ENCODE assay signal across 8 cellular contexts in genomic region chr22:43015677-43016042, GRCh38. TPM values are rescaled to one million over a fixed set of nuclear protein-coding genes. Genes with fewer than 3 reads are reported as not detected.
DNase-seq lines count a peak whose midpoint lies in the region; ATAC-seq and TF ChIP-seq lines count a peak whose summit lies in the region.

No MANE protein-coding gene starts in this region.

- peak overlapping the region; percentile 67 for H3K4me2 ChIP-seq in SK-N-SH

- H3K9ac ChIP-seq in SK-N-SH (peak overlapping the region; percentile 39; the same call in 1 of the 2 replicates), iPS-20b (ENCODE audit: low read depth, low read length) (peak overlapping the region; percentile 81; the same call in 1 of the 2 replicates)

- H3K27ac Mint-ChIP-seq in activated T-helper 17 cell treated with anti-CD3 and anti-CD28 coated beads, Interleukin-2, amount 50 U/mL, for 72 hours: peak overlapping the region; percentile 83

- peaks cover 38% of the 10 kb centered on the region for H3K79me2 ChIP-seq in SK-N-SH (ENCODE audit: insufficient read depth)

- CTCF ChIA-PET in SK-N-SH (lab: Yijun Ruan, JAX) (no interaction called here), GM10248 (lab: Yijun Ruan, JAX) (interaction anchor here (0.9 to 3.6 kb wide), 6 partner anchors 11 to 274 kb away, joined by 3 to 14 read pairs (median 3); no protein-coding TSS in a partner anchor)

- WGBS in SK-N-SH (ENCODE audit: low lambda C conversion rate): 24% methylated on average over 4 of the region's 5 CpGs
- 8 to 18% (median 12%) methylated on average over 5 of the region's 5 CpGs for WGBS in stomach, 5 donors

- no peaks in the 10 kb centered on the region for H3K27me3 Mint-ChIP-seq in activated T-helper 17 cell treated with anti-CD3 and anti-CD28 coated beads, Interleukin-2, amount 50 U/mL, for 72 hours

- H3K9me3 Mint-ChIP-seq in activated T-helper 17 cell treated with anti-CD3 and anti-CD28 coated beads, Interleukin-2, amount 50 U/mL, for 72 hours: no peaks in the 10 kb centered on the region

- H3K9me2 ChIP-seq in SK-N-SH: no peaks in the 10 kb centered on the region

- no peak for TF ChIP-seq RAD21 in SK-N-SH (IDR thresholded peaks at IDR 0.05; ENCODE audit: low read length)

- intact Hi-C loops in stomach (cut with DNase I; ENCODE audit: low total_unique reads): no loop called here

- DNase-seq in SK-N-SH (no peak), stomach (no peak), GM10248 (ENCODE audit: extremely low spot score) (no peak), DMS 273 (lab: John Stamatoyannopoulos, UW; ENCODE audit: unreplicated experiment) (no peak)
- DNase-seq in stimulated activated CD4-positive, alpha-beta T cell treated with anti-CD3 and anti-CD28 coated beads, Interleukin-4, amount 100 ng/mL, for 24 hours: no peak

- peak overlapping the region; percentile 56; the same call in 1 of the 2 replicates for H2AFZ ChIP-seq in SK-N-SH (ENCODE audit: low read depth)

- H3K4me3 ChIP-seq in SK-N-SH (ENCODE audit: low read depth in 2 of 2, low read length in 1 of 2) (peak overlapping the region; percentile 58 to 66), iPS-20b (ENCODE audit: low read length) (peak overlapping the region; percentile 83), stomach (peak overlapping the region; percentile 87 to 99 (median 96))

- no peaks in the 10 kb centered on the region for H3F3A ChIP-seq in SK-N-SH (replicated peaks; ENCODE audit: insufficient read depth)

- H3K36me3 Mint-ChIP-seq in activated T-helper 17 cell treated with anti-CD3 and anti-CD28 coated beads, Interleukin-2, amount 50 U/mL, for 72 hours (ENCODE audit: low read depth): no peaks in the 10 kb centered on the region

- TF ChIP-seq POLR2A in stomach (IDR thresholded peaks at IDR 0.05): no peak

- peaks cover 20% of the 10 kb centered on the region for H4K20me1 ChIP-seq in SK-N-SH (ENCODE audit: insufficient read depth)

- H3K27ac ChIP-seq in SK-N-SH (ENCODE audit: low read depth in 2 of 2, low read length in 1 of 2) (no peak overlapping the region), iPS-20b (ENCODE audit: low read length) (no peak overlapping the region), stomach (peak overlapping the region; percentile 55 to 89 (median 86))

- TF ChIP-seq CTCF in SK-N-SH (IDR thresholded peaks at IDR 0.05) (no peak), stomach (IDR thresholded peaks at IDR 0.05) (no peak), GM10248 (IDR thresholded peaks at IDR 0.05; ENCODE audit: control extremely low read depth, extremely low read depth, low read depth, missing control alignments) (no peak)

- H3K27me3 ChIP-seq in SK-N-SH (ENCODE audit: insufficient read depth): no peaks in the 10 kb centered on the region
- H3K27me3 ChIP-seq in iPS-20b (ENCODE audit: insufficient read depth, low read length): peaks cover 7% of the 10 kb centered on the region; the same call in 1 of the 2 replicates
- no peaks in the 10 kb centered on the region for H3K27me3 ChIP-seq in stomach

- peaks cover 16% of the 10 kb centered on the region for H3K4me1 Mint-ChIP-seq in activated T-helper 17 cell treated with anti-CD3 and anti-CD28 coated beads, Interleukin-2, amount 50 U/mL, for 72 hours

- POLR2A ChIA-PET in SK-N-SH (lab: Yijun Ruan, JAX): interaction anchor here (0.6 to 2.0 kb wide), 4 partner anchors 10 to 25 kb away, joined by 3 to 6 read pairs (median 3); no protein-coding TSS in a partner anchor
- POLR2A ChIA-PET in GM10248 (lab: Yijun Ruan, JAX): interaction anchor here (0.6 to 3.7 kb wide), 24 partner anchors 12 to 1858 kb away, joined by 3 to 39 read pairs (median 4); no protein-coding TSS in a partner anchor

- no peak for ATAC-seq in SK-N-SH treated with all-trans-retinoic acid at 6 μM for 48 hours
- no peak for ATAC-seq in activated T-helper 17 cell treated with anti-CD3 and anti-CD28 coated beads, Interleukin-2, amount 50 U/mL, for 72 hours (replicated peaks)

- H3K9me3 ChIP-seq in SK-N-SH (no peaks in the 10 kb centered on the region), iPS-20b (ENCODE audit: insufficient read depth, low read depth, low read length) (no peaks in the 10 kb centered on the region), stomach (no peaks in the 10 kb centered on the region)

- H3K4me3 Mint-ChIP-seq in activated T-helper 17 cell treated with anti-CD3 and anti-CD28 coated beads, Interleukin-2, amount 50 U/mL, for 72 hours: peak overlapping the region; percentile 93

- TF ChIP-seq EP300 in SK-N-SH (IDR thresholded peaks at IDR 0.05; ENCODE audit: borderline replicate concordance in 1 of 2, low read depth in 1 of 2, low read length in 1 of 2) (no peak), stomach (IDR thresholded peaks at IDR 0.05) (no peak)

- H3K4me1 ChIP-seq in SK-N-SH (ENCODE audit: control insufficient read depth in 1 of 2, insufficient read depth in 2 of 2, low read depth in 1 of 2, low read length in 1 of 2) (peaks cover 0 to 16% of the 10 kb centered on the region in 2 experiments; a peak in 1 of 4 replicates), iPS-20b (ENCODE audit: insufficient read depth, low read length) (peaks cover 9% of the 10 kb centered on the region; the same call in 1 of the 2 replicates), stomach (peaks cover 16 to 60% (median 45%) of the 10 kb centered on the region in 4 donors)

- H3K36me3 ChIP-seq in SK-N-SH (replicated peaks in 1 of 2; ENCODE audit: control insufficient read depth in 1 of 2, insufficient read depth in 2 of 2, low read length in 1 of 2): no peaks in the 10 kb centered on the region
- no peaks in the 10 kb centered on the region for H3K36me3 ChIP-seq in iPS-20b (ENCODE audit: insufficient read depth, low read depth, low read length)
- no peaks in the 10 kb centered on the region for H3K36me3 ChIP-seq in stomach

TF ChIP-seq in SK-N-SH, 30 proteins besides CTCF, POLR2A, EP300 and RAD21 (continues in another document):
- TF ChIP-seq FOSL2 (IDR thresholded peaks at IDR 0.05; ENCODE audit: borderline replicate concordance, low read depth): no peak
- no peak for TF ChIP-seq MEF2A (IDR thresholded peaks at IDR 0.05; ENCODE audit: borderline replicate concordance, low read depth)
- no peak for TF ChIP-seq TAF1 (IDR thresholded peaks at IDR 0.05; ENCODE audit: borderline replicate concordance, low read depth, low read length)
- TF ChIP-seq FOXM1 (IDR thresholded peaks at IDR 0.05; ENCODE audit: low read depth): no peak
- TF ChIP-seq POLR2AphosphoS5 (IDR thresholded peaks at IDR 0.05; ENCODE audit: low read depth, low read length): no peak
- no peak for TF ChIP-seq SIN3A (IDR thresholded peaks at IDR 0.05; ENCODE audit: borderline replicate concordance, low read depth, low read length)
- no peak for TF ChIP-seq RFX5 (IDR thresholded peaks at IDR 0.05; ENCODE audit: low read length)
- no peak for TF ChIP-seq USF1 (IDR thresholded peaks at IDR 0.05; ENCODE audit: borderline replicate concordance, low read depth)
- TF ChIP-seq TEAD4 (IDR thresholded peaks at IDR 0.05; ENCODE audit: borderline replicate concordance, insufficient read depth): no peak

TF ChIP-seq in SK-N-SH treated with all-trans-retinoic acid at 6 μM for 48 hours, 23 proteins besides CTCF, POLR2A, EP300 and RAD21:
- TF ChIP-seq ZFP3 (CRISPR knock-in tag; IDR thresholded peaks at IDR 0.05): no peak
- no peak for TF ChIP-seq ISL1 (CRISPR knock-in tag; IDR thresholded peaks at IDR 0.05)
- TF ChIP-seq TCF4 (CRISPR knock-in tag; IDR thresholded peaks at IDR 0.05; ENCODE audit: borderline replicate concordance): no peak
- TF ChIP-seq SNAI2 (CRISPR knock-in tag; IDR thresholded peaks at IDR 0.05): no peak
- TF ChIP-seq GLIS3 (CRISPR knock-in tag; IDR thresholded peaks at IDR 0.05): no peak
- no peak for TF ChIP-seq POU6F1 (CRISPR knock-in tag; IDR thresholded peaks at IDR 0.05; ENCODE audit: borderline replicate concordance, low read depth)

RNA-seq across cellular contexts. Expression of gene PACSIN2, which starts 0.7 kb away (rescaled TPM):
- polyA plus RNA-seq in SK-N-SH (2012; rRNA removed): 60.5 and 63.1 TPM in 2 replicates
- polyA plus RNA-seq in SK-N-SH (2012; cell fraction: cytosol; rRNA removed): 42.5 and 51.5 TPM in 2 replicates
- 53.0 and 54.4 TPM in 2 replicates for polyA plus RNA-seq in SK-N-SH (2012; cell fraction: nucleus; rRNA removed)
- 10 to 100 TPM; 22.9 to 26.3 TPM for total RNA-seq in activated T-helper 17 cell treated with anti-CD3 and anti-CD28 coated beads, Interleukin-2, amount 50 U/mL, for 72 hours
- 100 to 1,000 TPM in 2 of 5 donors, 10 to 100 TPM in 3; 69.8 to 154 (median 87.9) TPM for total RNA-seq in stomach
- 10 to 100 TPM; 24.9 to 44.0 (median 34.7) TPM for polyA plus RNA-seq in stomach

Comparison
In these comparisons a context has a peak if more than half of its experiments do, and no peak if none do; other contexts are left out.
1. H3K27ac ChIP-seq: peak in stomach (5 of 5); none in SK-N-SH (0 of 2) and iPS-20b (single experiment).
2. Peak in every context shown above with its lines, with median percentiles within 50 percentile points of each other: H3K4me3 ChIP-seq.